In genomic region chr2:68435605-68436004, GRCh38 we compare ENCODE assay signal across 12 cellular contexts. TPM values are rescaled to one million over a fixed set of nuclear protein-coding genes. Genes with fewer than 3 reads are reported as not detected.
DNase-seq lines count a peak whose midpoint lies in the region; ATAC-seq and TF ChIP-seq lines count a peak whose summit lies in the region.
"Had no signal": no experiment of that assay in that cellular context is flagged by ENCODE, and none has a peak within 500 bp of the region (broad histone marks: within the 10 kb centered on the region; RNA-seq: fewer than 3 reads in every experiment).

No MANE protein-coding gene starts in this region.

- H3K4me3 ChIP-seq in hepatocyte (no peak overlapping the region), stomach smooth muscle (ENCODE audit: low read length in 2 of 2) (no peak overlapping the region)
- H3K4me3 ChIP-seq: BLaER1 treated with 17β-estradiol and CSF1 and Interleukin-3, amounts not matched to agents 10 nM and 100 nM; SK-N-MC had no signal

- H3K27me3 ChIP-seq in hepatocyte = no peaks in the 10 kb centered on the region
- no peaks in the 10 kb centered on the region for H3K27me3 ChIP-seq in stomach smooth muscle (ENCODE audit: control insufficient read depth in 1 of 2, insufficient read depth in 2 of 2, low read length in 2 of 2)
- H3K27me3 ChIP-seq: BLaER1 treated with 17β-estradiol and CSF1 and Interleukin-3, amounts not matched to agents 10 nM and 100 nM had no signal

- H3K36me3 ChIP-seq in hepatocyte (replicated peaks; ENCODE audit: insufficient read depth, low read depth) (no peaks in the 10 kb centered on the region), stomach smooth muscle (ENCODE audit: control insufficient read depth in 2 of 2, insufficient read depth in 2 of 2, low read length in 2 of 2) (no peaks in the 10 kb centered on the region)

- no peaks in the 10 kb centered on the region for H3K27me3 Mint-ChIP-seq in central memory CD8-positive, alpha-beta T cell

- H3K79me2 ChIP-seq in hepatocyte = no peaks in the 10 kb centered on the region

- H3K9ac ChIP-seq in stomach smooth muscle (ENCODE audit: low read length in 2 of 2) = no peak overlapping the region
- H3K9ac ChIP-seq: BLaER1 treated with 17β-estradiol and CSF1 and Interleukin-3, amounts not matched to agents 10 nM and 100 nM had no signal

- no peaks in the 10 kb centered on the region for H4K20me1 ChIP-seq in hepatocyte (ENCODE audit: insufficient read depth, poor library complexity, severe bottlenecking)
- H4K20me1 ChIP-seq: BLaER1 treated with 17β-estradiol and CSF1 and Interleukin-3, amounts not matched to agents 10 nM and 100 nM had no signal

- H3K9me3 Mint-ChIP-seq in central memory CD8-positive, alpha-beta T cell = no peaks in the 10 kb centered on the region
- H3K9me3 Mint-ChIP-seq: activated naive CD4-positive, alpha-beta T cell treated with anti-CD3 and anti-CD28 coated beads, Interleukin-2, amount 50 U/mL, for 72 hours had no signal

- no peak overlapping the region for H3K4me3 Mint-ChIP-seq in central memory CD8-positive, alpha-beta T cell

- peak overlapping the region; percentile 77 for H3K27ac Mint-ChIP-seq in central memory CD8-positive, alpha-beta T cell (ENCODE audit: low read depth)
- H3K27ac Mint-ChIP-seq: activated naive CD4-positive, alpha-beta T cell treated with anti-CD3 and anti-CD28 coated beads, Interleukin-2, amount 50 U/mL, for 72 hours had no signal

- no peak overlapping the region for H3K4me2 ChIP-seq in hepatocyte
- H3K4me2 ChIP-seq: BLaER1 treated with 17β-estradiol and CSF1 and Interleukin-3, amounts not matched to agents 10 nM and 100 nM had no signal

- peak overlapping the region; percentile 2 for H2AFZ ChIP-seq in hepatocyte

- ATAC-seq in central memory CD8-positive, alpha-beta T cell (replicated peaks; ENCODE audit: extremely low read depth, poor library complexity, severe bottlenecking) = no peak
- ATAC-seq in GM18519 (IDR thresholded peaks at IDR 0.05; ENCODE audit: low FRiP score, unreplicated experiment) (no peak), GM21367 (IDR thresholded peaks at IDR 0.05; ENCODE audit: unreplicated experiment) (no peak)
- ATAC-seq: activated naive CD4-positive, alpha-beta T cell treated with anti-CD3 and anti-CD28 coated beads, Interleukin-2, amount 50 U/mL, for 72 hours had no signal

- H3K4me1 ChIP-seq in hepatocyte (ENCODE audit: insufficient read depth) (no peaks in the 10 kb centered on the region), stomach smooth muscle (ENCODE audit: control insufficient read depth, insufficient read depth, low read length) (peaks cover 25% of the 10 kb centered on the region)

- no peaks in the 10 kb centered on the region for H3K9me2 ChIP-seq in hepatocyte (replicated peaks; ENCODE audit: insufficient read depth)

- DNase-seq in HCEC 1CT (peak; percentile 5), hepatocyte (ENCODE audit: low spot score) (no peak), Ammon's horn (ENCODE audit: low spot score) (no peak), kidney glomerular epithelial cell (lab: John Stamatoyannopoulos, UW) (no peak)
- no peak for DNase-seq in central memory CD8-positive, alpha-beta T cell (ENCODE audit: low spot score in 2 of 2)
- DNase-seq: NCI-H2081 treated with DMSO at 0.1 percent for 48 hours had no signal

- H3K4me1 Mint-ChIP-seq in central memory CD8-positive, alpha-beta T cell = peaks cover 55% of the 10 kb centered on the region

- H3K36me3 Mint-ChIP-seq in central memory CD8-positive, alpha-beta T cell (ENCODE audit: insufficient read depth) = peaks cover 2% of the 10 kb centered on the region
- H3K36me3 Mint-ChIP-seq: activated naive CD4-positive, alpha-beta T cell treated with anti-CD3 and anti-CD28 coated beads, Interleukin-2, amount 50 U/mL, for 72 hours had no signal

- H3K27ac ChIP-seq in hepatocyte (no peak overlapping the region), stomach smooth muscle (ENCODE audit: low read length) (peak overlapping the region; percentile 82)
- H3K27ac ChIP-seq: SK-N-MC had no signal

- H3K9me3 ChIP-seq in hepatocyte (ENCODE audit: low read depth) = no peaks in the 10 kb centered on the region
- H3K9me3 ChIP-seq in stomach smooth muscle (ENCODE audit: control insufficient read depth in 2 of 2, low read length in 2 of 2) = no peaks in the 10 kb centered on the region

- TF ChIP-seq CTCF in hepatocyte (IDR thresholded peaks at IDR 0.05; ENCODE audit: poor library complexity) = no peak

RNA-seq across cellular contexts. Expression of gene FBXO48, which starts 31.5 kb away (rescaled TPM):
- total RNA-seq in hepatocyte = 0.83 and 0.84 TPM in 2 replicates
- polyA plus RNA-seq in hepatocyte = 0.36 and 0.58 TPM in 2 replicates

RNA-seq across cellular contexts. Expression of gene APLF, which starts 31.8 kb away (rescaled TPM):
- 4.9 and 5.0 TPM in 2 replicates for total RNA-seq in hepatocyte
- polyA plus RNA-seq in hepatocyte = 1.5 TPM in 2 replicates
